ENCODE assay signal across 26 cellular contexts in genomic region chr11:133012803-133013202, GRCh38.
A peak's percentile ranks its signal among the peaks of the same experiment; 100 is the strongest.
DNase-seq lines count a peak whose midpoint lies in the region; ATAC-seq, FAIRE-seq and TF ChIP-seq lines count a peak whose summit lies in the region.
"Had no signal": no experiment of that assay in that cellular context is flagged by ENCODE, and none has a peak within 500 bp of the region (broad histone marks: within the 10 kb centered on the region; RNA-seq: fewer than 3 reads in every experiment).

No MANE protein-coding gene starts in this region.

- peak overlapping the region in 1 of 3 donors; percentile 6 for H3K27ac ChIP-seq in right lobe of liver
- H3K27ac ChIP-seq in small intestine (ENCODE audit: low read depth in 1 of 2, low read length in 1 of 2), result no peak overlapping the region
- H3K27ac ChIP-seq in adrenal gland, result no peak overlapping the region
- H3K27ac ChIP-seq: BLaER1 had no signal

- no peak for TF ChIP-seq POLR2A in right lobe of liver (IDR thresholded peaks at IDR 0.05)
- no peak for TF ChIP-seq POLR2A in adrenal gland (IDR thresholded peaks at IDR 0.05)

- 53% methylated on average over 4 of the region's 4 CpGs for WGBS in right lobe of liver (ENCODE audit: insufficient coverage, low coverage, low lambda C conversion rate, missing lambda C conversion rate)
- 22 to 70% (median 23%) methylated on average over 4 of the region's 4 CpGs for WGBS in small intestine, 3 donors
- 85 to 98% (median 95%) methylated on average over 4 of the region's 4 CpGs for WGBS in adrenal gland, 4 donors

- H3K27me3 ChIP-seq in right lobe of liver (no peaks in the 10 kb centered on the region), small intestine (ENCODE audit: control insufficient read depth in 2 of 2, insufficient read depth in 2 of 2, low read length in 2 of 2) (peaks cover 0 to 2% of the 10 kb centered on the region in 2 donors), adrenal gland (no peaks in the 10 kb centered on the region)
- H3K27me3 ChIP-seq: BE2C, BLaER1 had no signal

- no peaks in the 10 kb centered on the region for H3K36me3 ChIP-seq in right lobe of liver
- no peaks in the 10 kb centered on the region for H3K36me3 ChIP-seq in small intestine (ENCODE audit: control insufficient read depth in 2 of 2, insufficient read depth in 2 of 2, low read length in 2 of 2)
- H3K36me3 ChIP-seq in adrenal gland (replicated peaks in 1 of 2), result no peaks in the 10 kb centered on the region
- H3K36me3 ChIP-seq: BE2C, BLaER1 had no signal

- H3K9me3 ChIP-seq in right lobe of liver (no peaks in the 10 kb centered on the region), small intestine (ENCODE audit: control insufficient read depth, low read depth) (no peaks in the 10 kb centered on the region), adrenal gland (replicated peaks in 1 of 3) (no peaks in the 10 kb centered on the region)
- H3K9me3 ChIP-seq: BE2C, BLaER1 had no signal

- no peak overlapping the region for H3K4me3 ChIP-seq in right lobe of liver
- no peak overlapping the region for H3K4me3 ChIP-seq in small intestine (ENCODE audit: low read depth in 1 of 2, low read length in 2 of 2)
- no peak overlapping the region for H3K4me3 ChIP-seq in adrenal gland
- H3K4me3 ChIP-seq: BLaER1, GM12878 had no signal

- H3K4me1 ChIP-seq in right lobe of liver (peaks cover 0 to 15% (median 4%) of the 10 kb centered on the region in 4 donors), small intestine (ENCODE audit: control insufficient read depth in 2 of 2, insufficient read depth in 1 of 2, low read depth in 1 of 2, low read length in 1 of 2) (peaks cover 0 to 2% of the 10 kb centered on the region in 2 donors), adrenal gland (replicated peaks in 1 of 2) (no peaks in the 10 kb centered on the region)
- H3K4me1 ChIP-seq: BE2C, BLaER1 had no signal

- DNase-seq in left lobe of liver (ENCODE audit: low spot score) (peak; percentile 74), right lobe of liver (peak in 1 of 3 donors; percentile 70), small intestine (peak; percentile 75), adrenal gland (no peak)
- no peak for DNase-seq in stimulated activated CD4-positive, alpha-beta T cell treated with anti-CD3 and anti-CD28 coated beads, Interleukin-1b, Interleukin-23, amount 100 ng/mL, for 48 hours
- DNase-seq: 8988T; ACHN; BE2C; C1 segment of cervical spinal cord; CD4-positive, alpha-beta memory T cell; CD4-positive, CD25-positive, alpha-beta regulatory T cell; CD8-positive, alpha-beta memory T cell; COR-L47; DMS 273 treated with DMSO at 0.1 percent for 48 hours; DMS153; DMS53; DMS79; DND-41; EL; GDM1 had no signal

- peak; percentile 77 for ATAC-seq in left lobe of liver
- ATAC-seq in right lobe of liver, result peak; percentile 74 to 86 (median 80)
- ATAC-seq: GM12878 had no signal

- no peak for FAIRE-seq in small intestine (lab: Jason Lieb, UNC)
- FAIRE-seq: A204.1, GM12878, GM12892, GM18507, GM19239 had no signal

- intact Hi-C loops in right lobe of liver (cut with DNase I), result no loop called here
- intact Hi-C loops in adrenal gland (cut with DNase I), result no loop called here

- no peak for TF ChIP-seq CTCF in right lobe of liver (IDR thresholded peaks at IDR 0.05)
- TF ChIP-seq CTCF in adrenal gland (IDR thresholded peaks at IDR 0.05), result no peak

Comparison
In these comparisons a context has a peak if more than half of its experiments do, and no peak if none do; other contexts are left out.
1. DNase-seq: peak in left lobe of liver (single experiment) and small intestine (single experiment); none in adrenal gland (0 of 7) and stimulated activated CD4-positive, alpha-beta T cell treated with anti-CD3 and anti-CD28 coated beads, Interleukin-1b, Interleukin-23, amount 100 ng/mL, for 48 hours (single experiment).